ENCODE assay signal across 31 cellular contexts in genomic region chr11:46762248-46762647, GRCh38. TPM values are rescaled to one million over a fixed set of nuclear protein-coding genes. Genes with fewer than 3 reads are reported as not detected.
"Had no signal": no experiment of that assay in that cellular context is flagged by ENCODE, and none has a peak within 500 bp of the region (broad histone marks: within the 10 kb centered on the region; RNA-seq: fewer than 3 reads in every experiment).

No MANE protein-coding gene starts in this region.

- H3K27ac Mint-ChIP-seq: nephron; neural progenitor cell; stimulated activated memory B cell treated with anti-CD40 and anti-IgM and Interleukin-4, amounts not matched to agents 10 μg/mL and 1 μg/mL and 100 μg/mL, for 72 hours; type B pancreatic cell had no signal

- H3K4me1 ChIP-seq: left lung, lower lobe of right lung, neural progenitor cell, parathyroid adenoma, right atrium auricular region, right lobe of liver, tibial nerve, uterus had no signal

- H3K27ac ChIP-seq: left lung, lower lobe of right lung, neural progenitor cell, neutrophil, parathyroid adenoma, right atrium auricular region, right lobe of liver, tibial nerve, uterus had no signal

- H3K4me3 Mint-ChIP-seq: naive thymus-derived CD8-positive, alpha-beta T cell; nephron; neural progenitor cell; stimulated activated memory B cell treated with anti-CD40 and anti-IgM and Interleukin-4, amounts not matched to agents 10 μg/mL and 1 μg/mL and 100 μg/mL, for 72 hours; stimulated activated naive CD8-positive, alpha-beta T cell treated with anti-CD3 and anti-CD28 coated beads, Interleukin-15, amount 100 ng/mL, for 72 hours; type B pancreatic cell had no signal

- H3K9me3 Mint-ChIP-seq: naive thymus-derived CD8-positive, alpha-beta T cell; nephron; neural progenitor cell; stimulated activated memory B cell treated with anti-CD40 and anti-IgM and Interleukin-4, amounts not matched to agents 10 μg/mL and 1 μg/mL and 100 μg/mL, for 72 hours; stimulated activated naive CD8-positive, alpha-beta T cell treated with anti-CD3 and anti-CD28 coated beads, Interleukin-15, amount 100 ng/mL, for 72 hours; type B pancreatic cell had no signal

- H3K27me3 ChIP-seq: left lung, neural progenitor cell, neutrophil, right atrium auricular region, right lobe of liver, tibial nerve, uterus had no signal

- H3K27me3 Mint-ChIP-seq: naive thymus-derived CD8-positive, alpha-beta T cell; stimulated activated memory B cell treated with anti-CD40 and anti-IgM and Interleukin-4, amounts not matched to agents 10 μg/mL and 1 μg/mL and 100 μg/mL, for 72 hours; stimulated activated naive CD8-positive, alpha-beta T cell treated with anti-CD3 and anti-CD28 coated beads, Interleukin-15, amount 100 ng/mL, for 72 hours; type B pancreatic cell had no signal

- H3K4me1 Mint-ChIP-seq: naive thymus-derived CD8-positive, alpha-beta T cell; nephron; neural progenitor cell; stimulated activated memory B cell treated with anti-CD40 and anti-IgM and Interleukin-4, amounts not matched to agents 10 μg/mL and 1 μg/mL and 100 μg/mL, for 72 hours; stimulated activated naive CD8-positive, alpha-beta T cell treated with anti-CD3 and anti-CD28 coated beads, Interleukin-15, amount 100 ng/mL, for 72 hours had no signal

- H3K36me3 ChIP-seq: uterus had no signal

- H3K9me3 ChIP-seq: left lung, lower lobe of right lung, neutrophil, right atrium auricular region, right lobe of liver, tibial nerve, uterus had no signal

- DNase-seq: hippocampal formation; kidney; left colon; left lung; lower lobe of right lung; mammary epithelial cell; mesenchymal stem cell; naive thymus-derived CD8-positive, alpha-beta T cell; occipital lobe; right lobe of liver; stimulated activated CD4-positive, alpha-beta T cell treated with anti-CD3 and anti-CD28 coated beads, Interleukin-1b, Interleukin-23, amount 100 ng/mL, for 48 hours; stimulated activated CD4-positive, alpha-beta T cell treated with anti-CD3 and anti-CD28 coated beads, Interleukin-2, amount 100 ng/mL, for 48 hours; stimulated activated CD4-positive, alpha-beta T cell treated with anti-CD3 and anti-CD28 coated beads, Interleukin-4, amount 100 ng/mL, for 4 hours; stimulated activated CD8-positive, alpha-beta memory T cell treated with anti-CD3 and anti-CD28 coated beads, Interleukin-4, amount 100 ng/mL, for 48 hours; stimulated activated naive CD4-positive, alpha-beta T cell treated with Interleukin-2 at 50 U/mL for 16 hours; stimulated activated naive CD8-positive, alpha-beta T cell treated with anti-CD3 and anti-CD28 coated beads, Interleukin-15, amount 100 ng/mL, for 72 hours; substantia nigra; uterus had no signal

- ATAC-seq: left colon; left lung; lower lobe of right lung; naive thymus-derived CD8-positive, alpha-beta T cell; right lobe of liver; stimulated activated memory B cell treated with anti-CD40 and anti-IgM and Interleukin-4, amounts not matched to agents 10 μg/mL and 1 μg/mL and 100 μg/mL, for 72 hours; stimulated activated naive CD8-positive, alpha-beta T cell treated with anti-CD3 and anti-CD28 coated beads, Interleukin-15, amount 100 ng/mL, for 72 hours had no signal

- H3K4me3 ChIP-seq: left lung, lower lobe of right lung, neural progenitor cell, right atrium auricular region, right lobe of liver, smooth muscle cell, tibial nerve, uterus had no signal

RNA-seq across cellular contexts. Expression of gene F2, which starts 43.2 kb away (rescaled TPM):
- total RNA-seq: kidney; left colon; left lung; lower lobe of right lung; mammary epithelial cell; naive thymus-derived CD8-positive, alpha-beta T cell; posterior vena cava; pulmonary artery endothelial cell; right atrium auricular region; temporal lobe; tibial nerve; ureter had no signal
